Comparison of ENCODE assay signal across 8 cellular contexts in genomic region chr10:63707254-63707910, GRCh38.
DNase-seq lines count a peak whose midpoint lies in the region; ATAC-seq, FAIRE-seq and TF ChIP-seq lines count a peak whose summit lies in the region.

No MANE protein-coding gene starts in this region.

- peak; percentile 11 for DNase-seq in GM12892 (ENCODE audit: insufficient read length)
- DNase-seq in MG63: peak; percentile 23
- no peak for DNase-seq in activated T-helper 2 cell treated with anti-CD3 and anti-CD28 coated beads, Interferon-gamma antibody, Interleukin-2, Interleukin-4, amounts not matched to agents 10 μg/mL and 5 μg/mL and 100 μg/mL, durations not matched to agents 14 hours and 24 hours and 36 hours (ENCODE audit: low spot score)
- no peak for DNase-seq in right atrium auricular region (ENCODE audit: low spot score)
- no peak for DNase-seq in NCI-H187 treated with DMSO at 0.1 percent for 48 hours (lab: John Stamatoyannopoulos, UW)
- no peak for DNase-seq in NCI-H524 treated with DMSO at 0.1 percent for 48 hours (lab: John Stamatoyannopoulos, UW)

- no peak for TF ChIP-seq CTCF in right atrium auricular region (IDR thresholded peaks at IDR 0.05)

- intact Hi-C loops in activated T-helper 2 cell treated with anti-CD3 and anti-CD28 coated beads, Interferon-gamma antibody, Interleukin-2, Interleukin-4, amounts not matched to agents 10 μg/mL and 5 μg/mL and 100 μg/mL, durations not matched to agents 14 hours and 24 hours and 36 hours (cut with micrococcal nuclease): loop anchor here (1.0 to 10.0 kb wide), 11 partner anchors 25 to 974 kb away; partner anchors contain the start of gene REEP3

- H3K9ac ChIP-seq in subcutaneous abdominal adipose tissue (ENCODE audit: low read length in 5 of 5): no peak overlapping the region

- TF ChIP-seq POLR2A in GM12892 (IDR thresholded peaks at IDR 0.05; ENCODE audit: low read depth, low read length): no peak

- no peaks in the 10 kb centered on the region for H3K9me3 Mint-ChIP-seq in activated T-helper 2 cell treated with anti-CD3 and anti-CD28 coated beads, Interferon-gamma antibody, Interleukin-2, Interleukin-4, amounts not matched to agents 10 μg/mL and 5 μg/mL and 100 μg/mL, durations not matched to agents 14 hours and 24 hours and 36 hours

- H3K4me1 Mint-ChIP-seq in activated T-helper 2 cell treated with anti-CD3 and anti-CD28 coated beads, Interferon-gamma antibody, Interleukin-2, Interleukin-4, amounts not matched to agents 10 μg/mL and 5 μg/mL and 100 μg/mL, durations not matched to agents 14 hours and 24 hours and 36 hours (ENCODE audit: low read depth): peaks cover 26% of the 10 kb centered on the region

- H3K4me1 ChIP-seq in right atrium auricular region (peaks cover 0 to 36% of the 10 kb centered on the region in 2 donors), subcutaneous abdominal adipose tissue (ENCODE audit: control insufficient read depth in 5 of 5, insufficient read depth in 5 of 5, low read length in 5 of 5) (peaks cover 15 to 40% (median 21%) of the 10 kb centered on the region in 5 donors)

- no peak overlapping the region for H3K4me3 Mint-ChIP-seq in activated T-helper 2 cell treated with anti-CD3 and anti-CD28 coated beads, Interferon-gamma antibody, Interleukin-2, Interleukin-4, amounts not matched to agents 10 μg/mL and 5 μg/mL and 100 μg/mL, durations not matched to agents 14 hours and 24 hours and 36 hours (ENCODE audit: low read depth)

- H3K9me3 ChIP-seq in MG63: no peaks in the 10 kb centered on the region
- H3K9me3 ChIP-seq in right atrium auricular region: no peaks in the 10 kb centered on the region
- no peaks in the 10 kb centered on the region for H3K9me3 ChIP-seq in subcutaneous abdominal adipose tissue (ENCODE audit: control insufficient read depth in 5 of 5, low read length in 5 of 5)

- FAIRE-seq in GM12892 (lab: Jason Lieb, UNC): peak; percentile 24

- peak overlapping the region; percentile 37 for H3K27ac Mint-ChIP-seq in activated T-helper 2 cell treated with anti-CD3 and anti-CD28 coated beads, Interferon-gamma antibody, Interleukin-2, Interleukin-4, amounts not matched to agents 10 μg/mL and 5 μg/mL and 100 μg/mL, durations not matched to agents 14 hours and 24 hours and 36 hours

- peak; percentile 59 for ATAC-seq in GM21786 (IDR thresholded peaks at IDR 0.05; ENCODE audit: unreplicated experiment)

- no peak overlapping the region for H3K4me3 ChIP-seq in MG63
- no peak overlapping the region for H3K4me3 ChIP-seq in right atrium auricular region
- H3K4me3 ChIP-seq in subcutaneous abdominal adipose tissue (ENCODE audit: low read depth in 1 of 5, low read length in 5 of 5): no peak overlapping the region

- no peaks in the 10 kb centered on the region for H3K27me3 ChIP-seq in MG63
- no peaks in the 10 kb centered on the region for H3K27me3 ChIP-seq in right atrium auricular region
- no peaks in the 10 kb centered on the region for H3K27me3 ChIP-seq in subcutaneous abdominal adipose tissue (ENCODE audit: control insufficient read depth in 5 of 5, insufficient read depth in 4 of 5, low read length in 5 of 5)

- no peaks in the 10 kb centered on the region for H3K36me3 Mint-ChIP-seq in activated T-helper 2 cell treated with anti-CD3 and anti-CD28 coated beads, Interferon-gamma antibody, Interleukin-2, Interleukin-4, amounts not matched to agents 10 μg/mL and 5 μg/mL and 100 μg/mL, durations not matched to agents 14 hours and 24 hours and 36 hours (ENCODE audit: low read depth)

- H3K27ac ChIP-seq in right atrium auricular region (peak overlapping the region; percentile 68 to 69), subcutaneous abdominal adipose tissue (ENCODE audit: low read depth, low read length) (peak overlapping the region; percentile 8)

- H3K27me3 Mint-ChIP-seq in activated T-helper 2 cell treated with anti-CD3 and anti-CD28 coated beads, Interferon-gamma antibody, Interleukin-2, Interleukin-4, amounts not matched to agents 10 μg/mL and 5 μg/mL and 100 μg/mL, durations not matched to agents 14 hours and 24 hours and 36 hours (ENCODE audit: low read depth): peaks cover 2% of the 10 kb centered on the region

- H3K36me3 ChIP-seq in MG63: no peaks in the 10 kb centered on the region
- H3K36me3 ChIP-seq in right atrium auricular region: no peaks in the 10 kb centered on the region
- no peaks in the 10 kb centered on the region for H3K36me3 ChIP-seq in subcutaneous abdominal adipose tissue (ENCODE audit: control insufficient read depth in 5 of 5, insufficient read depth in 5 of 5, low read length in 5 of 5)

Comparison
In these comparisons a context has a peak if more than half of its experiments do, and no peak if none do; other contexts are left out.
1. DNase-seq: peak in GM12892 (single experiment) and MG63 (single experiment); none in activated T-helper 2 cell treated with anti-CD3 and anti-CD28 coated beads, Interferon-gamma antibody, Interleukin-2, Interleukin-4, amounts not matched to agents 10 μg/mL and 5 μg/mL and 100 μg/mL, durations not matched to agents 14 hours and 24 hours and 36 hours (single experiment), right atrium auricular region (single experiment), NCI-H187 treated with DMSO at 0.1 percent for 48 hours (single experiment) and NCI-H524 treated with DMSO at 0.1 percent for 48 hours (single experiment).